8 cellular contexts compared by ENCODE assay signal in the genomic region with DNA sequence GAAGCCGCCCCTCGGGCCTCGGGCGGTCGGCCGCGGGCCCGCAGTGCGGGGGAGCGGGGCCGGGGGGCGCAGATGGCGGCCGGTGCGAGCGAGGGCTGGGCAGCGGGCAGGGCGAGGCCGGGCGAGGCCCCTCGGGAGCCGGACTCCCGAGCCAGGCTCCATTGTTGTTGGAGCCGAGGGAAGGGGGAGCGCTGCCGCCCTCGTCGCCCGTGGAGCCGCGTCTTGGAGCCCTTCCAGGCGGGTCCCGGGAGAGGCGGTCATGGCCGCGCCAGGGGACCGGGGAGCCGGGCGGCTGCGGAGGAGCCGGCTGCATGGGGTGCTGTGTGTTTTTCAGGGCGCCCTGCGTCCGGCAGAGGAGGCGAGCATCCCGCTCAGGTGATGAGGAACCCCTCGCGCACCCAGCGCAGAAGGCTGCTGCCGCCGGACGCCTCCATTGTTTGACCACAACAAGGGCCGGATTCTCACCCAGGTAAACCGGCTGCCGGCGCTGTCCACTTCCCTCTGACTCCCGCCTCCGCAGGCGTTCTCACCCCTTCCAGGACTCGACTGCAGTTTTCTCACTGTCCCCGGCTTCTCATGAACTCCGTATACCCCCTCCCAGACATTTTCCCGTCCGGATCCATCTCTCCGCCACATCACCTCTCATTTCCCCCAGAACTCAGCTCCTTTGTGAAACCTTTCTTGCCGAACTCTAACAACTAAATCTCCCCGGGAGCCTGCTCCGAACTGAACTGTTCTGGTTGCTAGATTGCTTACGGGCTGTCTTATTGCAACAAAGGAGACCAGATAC. TPM values are rescaled to one million over a fixed set of nuclear protein-coding genes. Genes with fewer than 3 reads are reported as not detected.
DNase-seq lines count a peak whose midpoint lies in the region; ATAC-seq and TF ChIP-seq lines count a peak whose summit lies in the region.

No MANE protein-coding gene starts in this region.

- H3K4me3 ChIP-seq in RWPE2 (ENCODE audit: severe bottlenecking): peak overlapping the region; percentile 100
- H3K4me3 ChIP-seq in astrocyte of the cerebellum (ENCODE audit: low read depth, low read length): peak overlapping the region; percentile 67
- peak overlapping the region; percentile 77 for H3K4me3 ChIP-seq in iPS-18c (ENCODE audit: insufficient read depth, low read depth, low read length)
- peak overlapping the region; percentile 76 for H3K4me3 ChIP-seq in skeletal muscle satellite cell (ENCODE audit: low read length)

- DNase-seq in NCI-H1417 (lab: John Stamatoyannopoulos, UW) (peak; percentile 48 to 83 (median 81)), NCI-H1417 treated with DMSO at 0.1 percent for 48 hours (lab: John Stamatoyannopoulos, UW) (no peak), RWPE2 (ENCODE audit: low spot score) (peak; percentile 68), astrocyte of the cerebellum (ENCODE audit: low read depth) (no peak), MV-4-11 (lab: John Stamatoyannopoulos, UW) (no peak)

- H3K9me3 ChIP-seq in RWPE2 (ENCODE audit: severe bottlenecking) (no peaks in the 10 kb centered on the region), iPS-18c (ENCODE audit: control insufficient read depth, insufficient read depth, low read length) (no peaks in the 10 kb centered on the region), skeletal muscle satellite cell (replicated peaks; ENCODE audit: low read length) (no peaks in the 10 kb centered on the region)

- H3K9ac ChIP-seq in skeletal muscle satellite cell (ENCODE audit: low read depth, low read length): peak overlapping the region; percentile 75

- peak; percentile 6 for ATAC-seq in HG03045 (IDR thresholded peaks at IDR 0.05; ENCODE audit: unreplicated experiment)
- peak; percentile 30 for ATAC-seq in RWPE2 (ENCODE audit: low read depth)

- TF ChIP-seq CTCF in RWPE2 (IDR thresholded peaks at IDR 0.05; ENCODE audit: poor library complexity, severe bottlenecking) (no peak), astrocyte of the cerebellum (IDR thresholded peaks at IDR 0.05; ENCODE audit: low read depth, low read length, missing control alignments) (no peak)

- H3K27ac ChIP-seq in RWPE2 (ENCODE audit: poor library complexity, severe bottlenecking): peak overlapping the region; percentile 63

- H3K36me3 ChIP-seq in RWPE2 (ENCODE audit: low read depth): peaks cover 43% of the 10 kb centered on the region
- peaks cover 11% of the 10 kb centered on the region for H3K36me3 ChIP-seq in skeletal muscle satellite cell (ENCODE audit: insufficient read depth, low read length)

- H3K4me1 ChIP-seq in RWPE2 (ENCODE audit: insufficient read depth, poor library complexity, severe bottlenecking): peaks cover 7% of the 10 kb centered on the region
- H3K4me1 ChIP-seq in skeletal muscle satellite cell (ENCODE audit: control insufficient read depth, insufficient read depth, low read length): peaks cover 19% of the 10 kb centered on the region

- H3K27me3 ChIP-seq in RWPE2 (ENCODE audit: insufficient read depth, poor library complexity, severe bottlenecking): no peaks in the 10 kb centered on the region
- H3K27me3 ChIP-seq in skeletal muscle satellite cell (ENCODE audit: control insufficient read depth, insufficient read depth, low read length): no peaks in the 10 kb centered on the region

- H3K4me2 ChIP-seq in skeletal muscle satellite cell (ENCODE audit: low read length): peak overlapping the region; percentile 91

- in situ Hi-C loops in astrocyte of the cerebellum (cut with HindIII; ENCODE audit: low sequenced_read_pairs): no loop called here

RNA-seq across cellular contexts. Expression of gene ZNF664, which starts 0.7 kb away (rescaled TPM):
- total RNA-seq in skeletal muscle satellite cell (2012; rRNA removed): 38.3 and 40.2 TPM in 2 replicates

RNA-seq across cellular contexts. Expression of gene CCDC92, which starts 1.1 kb away (rescaled TPM):
- total RNA-seq in skeletal muscle satellite cell (2012; rRNA removed): 8.3 and 9.1 TPM in 2 replicates

Comparison
In these comparisons a context has a peak if more than half of its experiments do, and no peak if none do; other contexts are left out.
1. DNase-seq: peak in NCI-H1417 (3 of 3) and RWPE2 (single experiment); none in NCI-H1417 treated with DMSO at 0.1 percent for 48 hours (single experiment), astrocyte of the cerebellum (single experiment) and MV-4-11 (single experiment).
2. Peak in every context shown above with its lines, with median percentiles within 50 percentile points of each other: H3K4me3 ChIP-seq.